ENCODE assay signal across 30 cellular contexts in genomic region chr5:116939641-116940040, GRCh38.
A peak's percentile ranks its signal among the peaks of the same experiment; 100 is the strongest.
DNase-seq lines count a peak whose midpoint lies in the region; ATAC-seq, FAIRE-seq and TF ChIP-seq lines count a peak whose summit lies in the region.
"Had no signal": no experiment of that assay in that cellular context is flagged by ENCODE, and none has a peak within 500 bp of the region (broad histone marks: within the 10 kb centered on the region; RNA-seq: fewer than 3 reads in every experiment).

No MANE protein-coding gene starts in this region.

- no peaks in the 10 kb centered on the region for H3K79me1 ChIP-seq in H1 (ENCODE audit: low read depth, low read length)

- no peaks in the 10 kb centered on the region for H3K9me3 Mint-ChIP-seq in GM23338
- H3K9me3 Mint-ChIP-seq: activated CD4-positive, alpha-beta T cell treated with anti-CD3 and anti-CD28 coated beads, Interleukin-2, amount 10 ng/mL, durations not matched to agents 24 days and 14 days; activated T-cell treated with anti-CD3 and anti-CD28 coated beads, Interleukin-2, amount 50 U/mL, for 24 hours; dendritic cell treated with granulocyte-macrophage colony-stimulating factor and Interleukin-4, amounts not matched to agents 40 ng/mL and 50 ng/mL, for 4 days; memory B cell had no signal

- H3K23me2 ChIP-seq in H1 (ENCODE audit: low read depth, low read length) = no peaks in the 10 kb centered on the region

- TF ChIP-seq POLR2A in H1 (IDR thresholded peaks at IDR 0.05; ENCODE audit: control extremely low read depth in 1 of 2, low read depth in 2 of 2, low read length in 2 of 2) = no peak
- TF ChIP-seq POLR2A in GM18505 (IDR thresholded peaks at IDR 0.05; ENCODE audit: borderline replicate concordance, extremely low read depth, insufficient read depth, insufficient read length) = no peak

- H3K27me3 Mint-ChIP-seq in GM23338 (ENCODE audit: insufficient read depth, low read depth, poor library complexity) = no peaks in the 10 kb centered on the region
- H3K27me3 Mint-ChIP-seq: activated CD4-positive, alpha-beta T cell treated with anti-CD3 and anti-CD28 coated beads, Interleukin-2, amount 10 ng/mL, durations not matched to agents 24 days and 14 days; activated T-cell treated with anti-CD3 and anti-CD28 coated beads, Interleukin-2, amount 50 U/mL, for 24 hours; central memory CD8-positive, alpha-beta T cell; dendritic cell treated with granulocyte-macrophage colony-stimulating factor and Interleukin-4, amounts not matched to agents 40 ng/mL and 50 ng/mL, for 4 days had no signal

- H3K4me3 Mint-ChIP-seq in GM23338 = no peak overlapping the region
- H3K4me3 Mint-ChIP-seq: activated CD4-positive, alpha-beta T cell treated with anti-CD3 and anti-CD28 coated beads, Interleukin-2, amount 10 ng/mL, durations not matched to agents 24 days and 14 days; activated T-cell treated with anti-CD3 and anti-CD28 coated beads, Interleukin-2, amount 50 U/mL, for 24 hours; central memory CD8-positive, alpha-beta T cell; dendritic cell treated with granulocyte-macrophage colony-stimulating factor and Interleukin-4, amounts not matched to agents 40 ng/mL and 50 ng/mL, for 4 days; memory B cell had no signal

- H3K56ac ChIP-seq in H1 (replicated peaks; ENCODE audit: insufficient read length, low read depth, low read length) = no peak overlapping the region

- H3K9ac ChIP-seq in H1 (replicated peaks in 1 of 4; ENCODE audit: extremely low read depth in 1 of 4, low read depth in 3 of 4, low read length in 3 of 4) = no peak overlapping the region
- H3K9ac ChIP-seq: BLaER1 treated with 17β-estradiol and CSF1 and Interleukin-3, amounts not matched to agents 10 nM and 100 nM had no signal

- POLR2A ChIA-PET in H1 (lab: Charles Lee; ENCODE audit: partially characterized antibody) = no interaction called here

- DNase-seq in GM23338 (ENCODE audit: low spot score) = no peak
- peak; percentile 87 for DNase-seq in NCI-H2171 treated with DMSO at 0.1 percent for 48 hours (lab: John Stamatoyannopoulos, UW)
- no peak for DNase-seq in H1 (ENCODE audit: low read depth in 1 of 2, low spot score in 2 of 2)
- peak; percentile 11 for DNase-seq in retina
- no peak for DNase-seq in germinal center (ENCODE audit: low spot score)
- no peak for DNase-seq in urothelium cell line (ENCODE audit: low spot score)
- DNase-seq: activated CD4-positive, alpha-beta T cell treated with anti-CD3 and anti-CD28 coated beads, Interleukin-2, amount 10 ng/mL, durations not matched to agents 24 days and 14 days; activated T-cell treated with anti-CD3 and anti-CD28 coated beads, Interleukin-2, amount 50 U/mL, for 24 hours; DND-41; foreskin keratinocyte; GOT3; IMR-90; left colon; NCI-H1048; NCI-H2029 treated with DMSO at 0.1 percent for 48 hours; NCI-H510A; SHP77 treated with DMSO at 0.1 percent for 48 hours; stimulated activated naive CD8-positive, alpha-beta T cell treated with anti-CD3 and anti-CD28 coated beads, Interleukin-15, Interleukin-2, amounts not matched to agents 100 U/mL and 50 U/mL, for 24 hours; SW 1271; T1000; WERI-Rb-1 had no signal

- H3K36me3 Mint-ChIP-seq in GM23338 (ENCODE audit: low read depth) = no peaks in the 10 kb centered on the region
- H3K36me3 Mint-ChIP-seq: memory B cell had no signal

- CTCF ChIA-PET in H1 (lab: Charles Lee; ENCODE audit: partially characterized antibody) = interaction anchor here (0.5 kb wide), 1 partner anchor 553 kb away, joined by 3 read pairs; no protein-coding TSS in a partner anchor

- no peak overlapping the region for H3K18ac ChIP-seq in H1 (ENCODE audit: extremely low read depth, low read length)

- no peak overlapping the region for H2BK20ac ChIP-seq in H1 (ENCODE audit: low read length)

- H3K27me3 ChIP-seq in GM23338 (ENCODE audit: insufficient read depth) (no peaks in the 10 kb centered on the region), H1 (replicated peaks in 1 of 4; ENCODE audit: control insufficient read depth in 3 of 4, extremely low read depth in 1 of 4, insufficient read depth in 3 of 4, low read length in 3 of 4) (no peaks in the 10 kb centered on the region; a peak in 1 of 7 replicates)
- H3K27me3 ChIP-seq: BLaER1 treated with 17β-estradiol and CSF1 and Interleukin-3, amounts not matched to agents 10 nM and 100 nM; esophagus muscularis mucosa; foreskin keratinocyte had no signal

- WGBS in H1 (ENCODE audit: extremely low coverage in 1 of 2, insufficient coverage in 1 of 2, insufficient read length in 1 of 2, insufficient replicate concordance in 2 of 2, low coverage in 1 of 2, low lambda C conversion rate in 2 of 2, missing lambda C conversion rate in 1 of 2), 2 experiments = 79% methylated on average over 7 of the region's 7 CpGs; no CpG with 5 or more reads in 1 of the 2 experiments

- H2BK15ac ChIP-seq in H1 (ENCODE audit: low read length) = no peak overlapping the region

- H2AFZ ChIP-seq in GM23338 (no peak overlapping the region), H1 (ENCODE audit: low read length) (no peak overlapping the region)

- peak overlapping the region; percentile 31 for H4K91ac ChIP-seq in H1 (replicated peaks; ENCODE audit: insufficient read length, low read length)

- H2BK5ac ChIP-seq in H1 (ENCODE audit: low read depth, low read length) = peak overlapping the region; percentile 20; the same call in 1 of the 2 replicates

- no peak overlapping the region for H3K14ac ChIP-seq in H1 (ENCODE audit: insufficient read length)

- H3K4me3 ChIP-seq in GM23338 (no peak overlapping the region), H1 (ENCODE audit: extremely low read depth in 1 of 4, insufficient read depth in 2 of 4, low read depth in 3 of 4, low read length in 4 of 4) (no peak overlapping the region)
- H3K4me3 ChIP-seq: BLaER1 treated with 17β-estradiol and CSF1 and Interleukin-3, amounts not matched to agents 10 nM and 100 nM; esophagus muscularis mucosa; prostate gland had no signal

- H3K9me3 ChIP-seq in H1 (ENCODE audit: insufficient read depth in 2 of 2, low read depth in 1 of 2, low read length in 1 of 2) = no peaks in the 10 kb centered on the region
- H3K9me3 ChIP-seq: BLaER1 treated with 17β-estradiol and CSF1 and Interleukin-3, amounts not matched to agents 10 nM and 100 nM; esophagus muscularis mucosa; prostate gland had no signal

- H3K9me2 ChIP-seq in GM23338 (ENCODE audit: insufficient read depth) = peaks cover 10% of the 10 kb centered on the region; the same call in 1 of the 2 replicates

- no peak overlapping the region for H3K23ac ChIP-seq in H1 (ENCODE audit: insufficient read length)

- H4K5ac ChIP-seq in H1 (ENCODE audit: insufficient read length, low read depth, low read length) = no peak overlapping the region

- H2BK120ac ChIP-seq in H1 (replicated peaks; ENCODE audit: low read depth, low read length) = peak overlapping the region; percentile 9

- H4K20me1 ChIP-seq in GM23338 (replicated peaks; ENCODE audit: insufficient read depth) (no peaks in the 10 kb centered on the region), H1 (replicated peaks in 1 of 2; ENCODE audit: control insufficient read depth in 1 of 2, insufficient read depth in 2 of 2, low read length in 2 of 2) (no peaks in the 10 kb centered on the region)
- H4K20me1 ChIP-seq: BLaER1 treated with 17β-estradiol and CSF1 and Interleukin-3, amounts not matched to agents 10 nM and 100 nM had no signal

- no peak overlapping the region for H4K8ac ChIP-seq in H1 (ENCODE audit: extremely low read depth, insufficient read depth, low read length)

- no peak overlapping the region for H3K27ac Mint-ChIP-seq in GM23338
- H3K27ac Mint-ChIP-seq: activated CD4-positive, alpha-beta T cell treated with anti-CD3 and anti-CD28 coated beads, Interleukin-2, amount 10 ng/mL, durations not matched to agents 24 days and 14 days; activated T-cell treated with anti-CD3 and anti-CD28 coated beads, Interleukin-2, amount 50 U/mL, for 24 hours; dendritic cell treated with granulocyte-macrophage colony-stimulating factor and Interleukin-4, amounts not matched to agents 40 ng/mL and 50 ng/mL, for 4 days; memory B cell had no signal

- H3K36me3 ChIP-seq in GM23338 (ENCODE audit: insufficient read depth) = no peaks in the 10 kb centered on the region
- H3K36me3 ChIP-seq in H1 (ENCODE audit: control insufficient read depth in 2 of 4, insufficient read depth in 4 of 4, low read length in 3 of 4) = no peaks in the 10 kb centered on the region
- H3K36me3 ChIP-seq: BLaER1 treated with 17β-estradiol and CSF1 and Interleukin-3, amounts not matched to agents 10 nM and 100 nM; esophagus muscularis mucosa; prostate gland; WERI-Rb-1 had no signal

- no peak overlapping the region for H3K4ac ChIP-seq in H1 (replicated peaks; ENCODE audit: insufficient read length, low read depth, low read length)

- TF ChIP-seq RAD21 in H1 (IDR thresholded peaks at IDR 0.05 in 1 of 2, conservative IDR thresholded peaks at IDR 0.05 in 1 of 2; ENCODE audit: low read depth in 2 of 2, low read length in 2 of 2) = no peak

- TF ChIP-seq CTCF in GM23338 (conservative IDR thresholded peaks at IDR 0.05; ENCODE audit: low read depth in 2 of 2) = no peak
- TF ChIP-seq CTCF in H1 (IDR thresholded peaks at IDR 0.05; ENCODE audit: control extremely low read depth in 1 of 3, insufficient read depth in 1 of 3, low read depth in 1 of 3, low read length in 3 of 3) = no peak

- peaks cover 38% of the 10 kb centered on the region for H3K4me1 Mint-ChIP-seq in GM23338
- H3K4me1 Mint-ChIP-seq: activated CD4-positive, alpha-beta T cell treated with anti-CD3 and anti-CD28 coated beads, Interleukin-2, amount 10 ng/mL, durations not matched to agents 24 days and 14 days; central memory CD8-positive, alpha-beta T cell; memory B cell had no signal

- no peak overlapping the region for H2AK5ac ChIP-seq in H1 (ENCODE audit: low read depth, low read length)

- peaks cover 40% of the 10 kb centered on the region for H3K4me1 ChIP-seq in GM23338 (ENCODE audit: insufficient read depth)
- H3K4me1 ChIP-seq in H1 (replicated peaks in 1 of 4; ENCODE audit: control insufficient read depth in 3 of 4, insufficient read depth in 4 of 4, low read length in 3 of 4) = peaks cover 0 to 14% (median 6%) of the 10 kb centered on the region in 4 experiments; a peak in 4 of 7 replicates
- H3K4me1 ChIP-seq: foreskin keratinocyte, prostate gland had no signal

- FAIRE-seq in H1 (lab: Jason Lieb, UNC) (no peak), urothelium cell line (lab: Jason Lieb, UNC) (no peak)

- peak overlapping the region; percentile 21 for H3K4me2 ChIP-seq in GM23338
- no peak overlapping the region for H3K4me2 ChIP-seq in H1 (ENCODE audit: insufficient read depth in 1 of 2, low read depth in 2 of 2, low read length in 2 of 2)

- H3K27ac ChIP-seq in GM23338 (ENCODE audit: low read depth) (peak overlapping the region; percentile 91), H1 (ENCODE audit: low read depth, low read length) (no peak overlapping the region)
- H3K27ac ChIP-seq: BLaER1 treated with 17β-estradiol and CSF1 and Interleukin-3, amounts not matched to agents 10 nM and 100 nM; esophagus muscularis mucosa; foreskin keratinocyte; prostate gland; WERI-Rb-1 had no signal

- ATAC-seq in GM23338 = no peak
- no peak for ATAC-seq in HG03342 (IDR thresholded peaks at IDR 0.05; ENCODE audit: unreplicated experiment)
- no peak for ATAC-seq in GM18505 (IDR thresholded peaks at IDR 0.05; ENCODE audit: unreplicated experiment)
- ATAC-seq: foreskin keratinocyte; left colon; Panc1; stimulated activated naive CD8-positive, alpha-beta T cell treated with anti-CD3 and anti-CD28 coated beads, Interleukin-15, Interleukin-2, amounts not matched to agents 100 U/mL and 50 U/mL, for 24 hours had no signal

- no peak for TF ChIP-seq EP300 in H1 (IDR thresholded peaks at IDR 0.05; ENCODE audit: borderline replicate concordance in 1 of 2, low read depth in 2 of 2, low read length in 2 of 2)

- H2BK12ac ChIP-seq in H1 (ENCODE audit: low read depth, low read length) = no peak overlapping the region

- 0 out of 2 replicates have a peak, but pooled peaks cover 10% of the 10 kb centered on the region for H3F3A ChIP-seq in GM23338 (replicated peaks; ENCODE audit: low read depth)

- H3K79me2 ChIP-seq in GM23338 (replicated peaks; ENCODE audit: insufficient read depth) (no peaks in the 10 kb centered on the region), H1 (ENCODE audit: control insufficient read depth in 1 of 2, insufficient read depth in 2 of 2, low read length in 2 of 2) (no peaks in the 10 kb centered on the region)

Comparison
In these comparisons a context has a peak if more than half of its experiments do, and no peak if none do; other contexts are left out.
1. DNase-seq: peak in NCI-H2171 treated with DMSO at 0.1 percent for 48 hours (single experiment) and retina (single experiment); none in GM23338 (single experiment), H1 (0 of 2), germinal center (single experiment) and urothelium cell line (single experiment).